ENCODE assay signal across 23 cellular contexts in genomic region chr3:188437921-188438320, GRCh38.
DNase-seq lines count a peak whose midpoint lies in the region; ATAC-seq, FAIRE-seq and TF ChIP-seq lines count a peak whose summit lies in the region.
"Had no signal": no experiment of that assay in that cellular context is flagged by ENCODE, and none has a peak within 500 bp of the region (broad histone marks: within the 10 kb centered on the region; RNA-seq: fewer than 3 reads in every experiment).

No MANE protein-coding gene starts in this region.

- peaks cover 66 to 67% of the 10 kb centered on the region in 2 donors for H3K4me1 Mint-ChIP-seq in natural killer cell treated with Interleukin-12 subunit alpha and Interleukin-12 subunit beta and Interleukin-15 and Interleukin-18, amount 100 ng/mL, for 72 hours (ENCODE audit: low read depth in 2 of 2)

- H3K4me3 ChIP-seq in colonic mucosa: no peak overlapping the region
- H3K4me3 ChIP-seq: skin epidermis had no signal

- peak; percentile 48 for FAIRE-seq in H54 (lab: Jason Lieb, UNC)
- FAIRE-seq: GM18507 had no signal

- DNase-seq in Caki2 (ENCODE audit: low read depth) (peak; percentile 57), H54 (ENCODE audit: insufficient read length, low spot score) (no peak), dermis blood vessel endothelial cell (peak; percentile 19), colonic mucosa (no peak), kidney glomerular epithelial cell (lab: John Stamatoyannopoulos, UW) (no peak)
- DNase-seq in natural killer cell treated with Interleukin-12 subunit alpha and Interleukin-12 subunit beta and Interleukin-15 and Interleukin-18, amount 100 ng/mL, for 72 hours (ENCODE audit: low spot score): no peak
- DNase-seq: activated gamma-delta T cell treated with Interleukin-2 at 50 U/mL for 16 hours; caudate nucleus; COR-L47; effector CD4-positive, alpha-beta T cell; EL; glutamatergic neuron; left colon; MM.1S; NCI-H146; NCI-H2171; NCI-H526; stimulated activated CD4-positive, alpha-beta T cell treated with anti-CD3 and anti-CD28 coated beads, Interleukin-2, amount 100 ng/mL, for 24 hours; trophoblast cell had no signal

- H3K9ac ChIP-seq in colonic mucosa (ENCODE audit: low read depth in 2 of 2, low read length in 2 of 2): no peak overlapping the region

- H3K27me3 Mint-ChIP-seq in natural killer cell treated with Interleukin-12 subunit alpha and Interleukin-12 subunit beta and Interleukin-15 and Interleukin-18, amount 100 ng/mL, for 72 hours: no peaks in the 10 kb centered on the region

- in situ Hi-C loops in Caki2 (cut with HindIII; ENCODE audit: low pct_unique_long_range_greater_than_20kb, low sequenced_read_pairs): no loop called here

- H3K9me3 Mint-ChIP-seq in natural killer cell treated with Interleukin-12 subunit alpha and Interleukin-12 subunit beta and Interleukin-15 and Interleukin-18, amount 100 ng/mL, for 72 hours: peaks cover 8% of the 10 kb centered on the region
- H3K9me3 Mint-ChIP-seq: neural crest cell had no signal

- H3K4me1 ChIP-seq in colonic mucosa: no peaks in the 10 kb centered on the region

- H3K27ac ChIP-seq in colonic mucosa: no peak overlapping the region
- H3K27ac ChIP-seq: skin epidermis had no signal

- H3K9me3 ChIP-seq in colonic mucosa: no peaks in the 10 kb centered on the region

- no peaks in the 10 kb centered on the region for H3K36me3 ChIP-seq in colonic mucosa

- no peak for TF ChIP-seq CTCF in colonic mucosa (IDR thresholded peaks at IDR 0.05)

- intact Hi-C loops in colonic mucosa (cut with DNase I): loop anchor here (10.0 kb wide), 1 partner anchor 693 kb away; the partner anchor contains the start of gene BCL6

- peak overlapping the region; percentile 92 to 98 for H3K27ac Mint-ChIP-seq in natural killer cell treated with Interleukin-12 subunit alpha and Interleukin-12 subunit beta and Interleukin-15 and Interleukin-18, amount 100 ng/mL, for 72 hours

- no peak for ATAC-seq in natural killer cell treated with Interleukin-12 subunit alpha and Interleukin-12 subunit beta and Interleukin-15 and Interleukin-18, amount 100 ng/mL, for 72 hours
- no peak for ATAC-seq in HG02571 (IDR thresholded peaks at IDR 0.05; ENCODE audit: unreplicated experiment)
- ATAC-seq: left colon had no signal

- H3K4me3 Mint-ChIP-seq in natural killer cell treated with Interleukin-12 subunit alpha and Interleukin-12 subunit beta and Interleukin-15 and Interleukin-18, amount 100 ng/mL, for 72 hours: peak overlapping the region; percentile 48
- H3K4me3 Mint-ChIP-seq: neural crest cell had no signal

- H3K36me3 Mint-ChIP-seq in natural killer cell treated with Interleukin-12 subunit alpha and Interleukin-12 subunit beta and Interleukin-15 and Interleukin-18, amount 100 ng/mL, for 72 hours: peaks cover 10% of the 10 kb centered on the region

- no peak for TF ChIP-seq POLR2A in H54 (IDR thresholded peaks at IDR 0.05; ENCODE audit: low read depth, low read length)

- H3K27me3 ChIP-seq in colonic mucosa: no peaks in the 10 kb centered on the region

Comparison
In these comparisons a context has a peak if more than half of its experiments do, and no peak if none do; other contexts are left out.
1. DNase-seq: peak in Caki2 (single experiment) and dermis blood vessel endothelial cell (single experiment); none in H54 (single experiment), natural killer cell treated with Interleukin-12 subunit alpha and Interleukin-12 subunit beta and Interleukin-15 and Interleukin-18, amount 100 ng/mL, for 72 hours (single experiment), colonic mucosa (single experiment) and kidney glomerular epithelial cell (single experiment).